In genomic region chr11:128420277-128420676, GRCh38 we compare ENCODE assay signal across 21 cellular contexts.
DNase-seq lines count a peak whose midpoint lies in the region; ATAC-seq and TF ChIP-seq lines count a peak whose summit lies in the region.
"Had no signal": no experiment of that assay in that cellular context is flagged by ENCODE, and none has a peak within 500 bp of the region (broad histone marks: within the 10 kb centered on the region; RNA-seq: fewer than 3 reads in every experiment).

No MANE protein-coding gene starts in this region.

- no peak for ATAC-seq in sciatic nerve

- H4K20me1 ChIP-seq in hepatocyte (ENCODE audit: insufficient read depth, poor library complexity, severe bottlenecking), result no peaks in the 10 kb centered on the region

- no peak overlapping the region for H2AFZ ChIP-seq in hepatocyte

- no peaks in the 10 kb centered on the region for H3K79me2 ChIP-seq in hepatocyte

- peaks cover 37% of the 10 kb centered on the region for H3K4me1 ChIP-seq in CD8-positive, alpha-beta memory T cell (ENCODE audit: insufficient read depth, low read length)
- peaks cover 12% of the 10 kb centered on the region for H3K4me1 ChIP-seq in hepatocyte (ENCODE audit: insufficient read depth)
- H3K4me1 ChIP-seq: breast epithelium, prostate gland had no signal

- no peak overlapping the region for H3K4me3 Mint-ChIP-seq in CD8-positive, alpha-beta memory T cell
- H3K4me3 Mint-ChIP-seq in osteocyte (ENCODE audit: unreplicated experiment), result no peak overlapping the region
- H3K4me3 Mint-ChIP-seq in activated T-helper 2 cell treated with anti-CD3 and anti-CD28 coated beads, Interferon-gamma antibody, Interleukin-2, Interleukin-4, amounts not matched to agents 10 μg/mL and 5 μg/mL and 100 μg/mL, durations not matched to agents 14 hours and 24 hours and 36 hours (ENCODE audit: low read depth), result no peak overlapping the region
- H3K4me3 Mint-ChIP-seq: activated naive CD4-positive, alpha-beta T cell treated with anti-CD3 and anti-CD28 coated beads, Interleukin-2, amount 50 U/mL, for 24 hours; activated T-helper 1 cell treated with anti-CD3 and anti-CD28 coated beads, Interleukin-12 subunit alpha, Interleukin-12 subunit beta, Interleukin-2, Interleukin-4 antibody, amounts not matched to agents 30 ng/mL and 10 ng/mL and 1 ng/mL, durations not matched to agents 14 hours and 24 hours and 36 hours; memory B cell; neural crest cell had no signal

- WGBS in hepatocyte (ENCODE audit: low lambda C conversion rate, missing lambda C conversion rate), result 64% methylated on average over 5 of the region's 5 CpGs

- POLR2A ChIA-PET in CD8-positive, alpha-beta memory T cell (lab: Charles Lee), result no interaction called here

- intact Hi-C loops in activated T-helper 2 cell treated with anti-CD3 and anti-CD28 coated beads, Interferon-gamma antibody, Interleukin-2, Interleukin-4, amounts not matched to agents 10 μg/mL and 5 μg/mL and 100 μg/mL, durations not matched to agents 14 hours and 24 hours and 36 hours (cut with micrococcal nuclease), result loop anchor here (5.0 kb wide), 1 partner anchor 43 kb away; no protein-coding TSS in a partner anchor
- intact Hi-C loops in sciatic nerve (cut with DNase I), result no loop called here

- no peak overlapping the region for H3K4me3 ChIP-seq in CD8-positive, alpha-beta memory T cell (ENCODE audit: low read length)
- no peak overlapping the region for H3K4me3 ChIP-seq in hepatocyte
- H3K4me3 ChIP-seq: breast epithelium, prostate gland, uterus had no signal

- H3K9me2 ChIP-seq in hepatocyte (replicated peaks; ENCODE audit: insufficient read depth), result no peaks in the 10 kb centered on the region

- H3K4me2 ChIP-seq in hepatocyte, result no peak overlapping the region

- peaks cover 33 to 55% (median 54%) of the 10 kb centered on the region in 3 donors for H3K4me1 Mint-ChIP-seq in CD8-positive, alpha-beta memory T cell
- H3K4me1 Mint-ChIP-seq in osteocyte (ENCODE audit: unreplicated experiment), result peaks cover 58% of the 10 kb centered on the region
- H3K4me1 Mint-ChIP-seq in activated T-helper 2 cell treated with anti-CD3 and anti-CD28 coated beads, Interferon-gamma antibody, Interleukin-2, Interleukin-4, amounts not matched to agents 10 μg/mL and 5 μg/mL and 100 μg/mL, durations not matched to agents 14 hours and 24 hours and 36 hours (ENCODE audit: low read depth), result peaks cover 41% of the 10 kb centered on the region

- H3K9me3 ChIP-seq in CD8-positive, alpha-beta memory T cell (ENCODE audit: low read length), result no peaks in the 10 kb centered on the region
- no peaks in the 10 kb centered on the region for H3K9me3 ChIP-seq in hepatocyte (ENCODE audit: low read depth)
- H3K9me3 ChIP-seq: breast epithelium, prostate gland, uterus had no signal

- H3K27me3 Mint-ChIP-seq in CD8-positive, alpha-beta memory T cell, result no peaks in the 10 kb centered on the region
- no peaks in the 10 kb centered on the region for H3K27me3 Mint-ChIP-seq in osteocyte (ENCODE audit: unreplicated experiment)
- no peaks in the 10 kb centered on the region for H3K27me3 Mint-ChIP-seq in activated T-helper 2 cell treated with anti-CD3 and anti-CD28 coated beads, Interferon-gamma antibody, Interleukin-2, Interleukin-4, amounts not matched to agents 10 μg/mL and 5 μg/mL and 100 μg/mL, durations not matched to agents 14 hours and 24 hours and 36 hours (ENCODE audit: low read depth)
- H3K27me3 Mint-ChIP-seq: activated naive CD4-positive, alpha-beta T cell treated with anti-CD3 and anti-CD28 coated beads, Interleukin-2, amount 50 U/mL, for 24 hours; memory B cell had no signal

- H3K27me3 ChIP-seq in CD8-positive, alpha-beta memory T cell (ENCODE audit: insufficient read depth, low read length, poor library complexity, severe bottlenecking), result no peaks in the 10 kb centered on the region
- no peaks in the 10 kb centered on the region for H3K27me3 ChIP-seq in hepatocyte
- H3K27me3 ChIP-seq: breast epithelium, uterus had no signal

- H3K36me3 Mint-ChIP-seq in CD8-positive, alpha-beta memory T cell, result peaks cover 0 to 1% (median 0%) of the 10 kb centered on the region in 3 donors
- H3K36me3 Mint-ChIP-seq in osteocyte (ENCODE audit: unreplicated experiment), result no peaks in the 10 kb centered on the region
- H3K36me3 Mint-ChIP-seq in activated T-helper 2 cell treated with anti-CD3 and anti-CD28 coated beads, Interferon-gamma antibody, Interleukin-2, Interleukin-4, amounts not matched to agents 10 μg/mL and 5 μg/mL and 100 μg/mL, durations not matched to agents 14 hours and 24 hours and 36 hours (ENCODE audit: low read depth), result no peaks in the 10 kb centered on the region
- H3K36me3 Mint-ChIP-seq: activated naive CD4-positive, alpha-beta T cell treated with anti-CD3 and anti-CD28 coated beads, Interleukin-2, amount 50 U/mL, for 24 hours; memory B cell had no signal

- H3K27ac Mint-ChIP-seq in CD8-positive, alpha-beta memory T cell, result peak overlapping the region in 5 of 8 donors; percentile 22 to 98 (median 40)
- peak overlapping the region; percentile 68 for H3K27ac Mint-ChIP-seq in osteocyte (ENCODE audit: unreplicated experiment)
- H3K27ac Mint-ChIP-seq in activated T-helper 2 cell treated with anti-CD3 and anti-CD28 coated beads, Interferon-gamma antibody, Interleukin-2, Interleukin-4, amounts not matched to agents 10 μg/mL and 5 μg/mL and 100 μg/mL, durations not matched to agents 14 hours and 24 hours and 36 hours, result no peak overlapping the region

- no peak overlapping the region for H3K27ac ChIP-seq in CD8-positive, alpha-beta memory T cell (ENCODE audit: low read depth, low read length)
- H3K27ac ChIP-seq in hepatocyte, result peak overlapping the region; percentile 48
- H3K27ac ChIP-seq: prostate gland, uterus had no signal

- DNase-seq in CD8-positive, alpha-beta memory T cell, result no peak
- no peak for DNase-seq in hepatocyte (ENCODE audit: low spot score)
- no peak for DNase-seq in osteocyte (ENCODE audit: extremely low spot score, unreplicated experiment)
- DNase-seq in epidermal melanocyte (ENCODE audit: insufficient read length, low spot score), result no peak
- no peak for DNase-seq in activated T-helper 2 cell treated with anti-CD3 and anti-CD28 coated beads, Interferon-gamma antibody, Interleukin-2, Interleukin-4, amounts not matched to agents 10 μg/mL and 5 μg/mL and 100 μg/mL, durations not matched to agents 14 hours and 24 hours and 36 hours (ENCODE audit: low spot score)
- no peak for DNase-seq in sciatic nerve (ENCODE audit: low spot score)
- DNase-seq: cortex of kidney; DMS53; left cardiac atrium; NCI-H1417 treated with DMSO at 0.1 percent for 48 hours; NCI-H526 treated with DMSO at 0.1 percent for 48 hours; SHP77; stimulated activated CD4-positive, alpha-beta T cell treated with anti-CD3 and anti-CD28 coated beads, Interleukin-1b, Interleukin-23, amount 100 ng/mL, for 48 hours had no signal

- no peaks in the 10 kb centered on the region for H3K9me3 Mint-ChIP-seq in CD8-positive, alpha-beta memory T cell
- no peaks in the 10 kb centered on the region for H3K9me3 Mint-ChIP-seq in osteocyte (ENCODE audit: unreplicated experiment)
- no peaks in the 10 kb centered on the region for H3K9me3 Mint-ChIP-seq in activated T-helper 2 cell treated with anti-CD3 and anti-CD28 coated beads, Interferon-gamma antibody, Interleukin-2, Interleukin-4, amounts not matched to agents 10 μg/mL and 5 μg/mL and 100 μg/mL, durations not matched to agents 14 hours and 24 hours and 36 hours
- H3K9me3 Mint-ChIP-seq: activated naive CD4-positive, alpha-beta T cell treated with anti-CD3 and anti-CD28 coated beads, Interleukin-2, amount 50 U/mL, for 24 hours; activated T-helper 1 cell treated with anti-CD3 and anti-CD28 coated beads, Interleukin-12 subunit alpha, Interleukin-12 subunit beta, Interleukin-2, Interleukin-4 antibody, amounts not matched to agents 30 ng/mL and 10 ng/mL and 1 ng/mL, durations not matched to agents 14 hours and 24 hours and 36 hours; memory B cell; neural crest cell had no signal

- no peaks in the 10 kb centered on the region for H3K36me3 ChIP-seq in CD8-positive, alpha-beta memory T cell (ENCODE audit: insufficient read depth, low read length)
- H3K36me3 ChIP-seq in hepatocyte (replicated peaks; ENCODE audit: insufficient read depth, low read depth), result no peaks in the 10 kb centered on the region
- H3K36me3 ChIP-seq: breast epithelium, prostate gland, uterus had no signal

- no peak for TF ChIP-seq CTCF in hepatocyte (IDR thresholded peaks at IDR 0.05; ENCODE audit: poor library complexity)
- TF ChIP-seq CTCF in osteocyte (IDR thresholded peaks at IDR 0.05), result no peak

- CTCF ChIA-PET in CD8-positive, alpha-beta memory T cell (lab: Charles Lee), result interaction anchor here (0.7 to 1.4 kb wide), 2 partner anchors 8 to 212 kb away, joined by 3 to 4 read pairs; no protein-coding TSS in a partner anchor

TF ChIP-seq in PFSK-1, 5 proteins besides CTCF, POLR2A, EP300 and RAD21 (continues in another document):
- no peak for TF ChIP-seq SIN3A (IDR thresholded peaks at IDR 0.05; ENCODE audit: borderline replicate concordance, insufficient read depth, low read length)
- peak; percentile 78 for TF ChIP-seq FOXP2 (optimal IDR thresholded peaks at IDR 0.05; ENCODE audit: borderline replicate concordance, extremely low read depth, extremely low read length, insufficient read depth)
- TF ChIP-seq REST (IDR thresholded peaks at IDR 0.05; ENCODE audit: insufficient read depth in 1 of 2, low read depth in 2 of 2, low read length in 2 of 2), result no peak
- TF ChIP-seq POLR2AphosphoS5 (IDR thresholded peaks at IDR 0.05; ENCODE audit: low read depth, low read length), result 0 out of 2 replicates have a peak, but pooled peaks have one; percentile 31
